ENCODE assay signal across 8 cellular contexts in genomic region chr15:98648654-98649537, GRCh38. TPM values are rescaled to one million over a fixed set of nuclear protein-coding genes. Genes with fewer than 3 reads are reported as not detected.
DNase-seq lines count a peak whose midpoint lies in the region; ATAC-seq and TF ChIP-seq lines count a peak whose summit lies in the region.

No MANE protein-coding gene starts in this region.

- H3K27ac ChIP-seq in stomach smooth muscle (ENCODE audit: low read length) = peak overlapping the region; percentile 77

- H3K27me3 Mint-ChIP-seq in activated CD4-positive, alpha-beta memory T cell treated with anti-CD3 and anti-CD28 coated beads, Interleukin-2, amount 10 ng/mL, durations not matched to agents 7 days and 5 days = peaks cover 55% of the 10 kb centered on the region
- H3K27me3 Mint-ChIP-seq in endothelial cell (ENCODE audit: unreplicated experiment) (peaks cover 14% of the 10 kb centered on the region), mesothelial cell of epicardium (ENCODE audit: low read depth) (peaks cover 8% of the 10 kb centered on the region)

- CTCF ChIA-PET in activated CD4-positive, alpha-beta memory T cell treated with anti-CD3 and anti-CD28 coated beads, Interleukin-2, amount 10 ng/mL, durations not matched to agents 7 days and 5 days (lab: Charles Lee) = interaction anchor here (0.7 to 1.5 kb wide), 3 partner anchors 19 to 367 kb away, joined by 3 read pairs; no protein-coding TSS in a partner anchor

- H3K9me3 ChIP-seq in stomach smooth muscle (ENCODE audit: control insufficient read depth in 2 of 2, low read length in 2 of 2) = no peaks in the 10 kb centered on the region

- peak overlapping the region; percentile 76 to 89 for H3K9ac ChIP-seq in stomach smooth muscle (ENCODE audit: low read length in 2 of 2)

- H3K4me1 Mint-ChIP-seq in activated CD4-positive, alpha-beta memory T cell treated with anti-CD3 and anti-CD28 coated beads, Interleukin-2, amount 10 ng/mL, durations not matched to agents 7 days and 5 days = peaks cover 26% of the 10 kb centered on the region
- H3K4me1 Mint-ChIP-seq in endothelial cell (ENCODE audit: unreplicated experiment) (peaks cover 30% of the 10 kb centered on the region), mesothelial cell of epicardium (peaks cover 31% of the 10 kb centered on the region)

- peak overlapping the region; percentile 69 for H3K27ac Mint-ChIP-seq in activated CD4-positive, alpha-beta memory T cell treated with anti-CD3 and anti-CD28 coated beads, Interleukin-2, amount 10 ng/mL, durations not matched to agents 7 days and 5 days
- H3K27ac Mint-ChIP-seq in endothelial cell (ENCODE audit: unreplicated experiment) = no peak overlapping the region
- peak overlapping the region; percentile 95 for H3K27ac Mint-ChIP-seq in mesothelial cell of epicardium

- H3K36me3 Mint-ChIP-seq in activated CD4-positive, alpha-beta memory T cell treated with anti-CD3 and anti-CD28 coated beads, Interleukin-2, amount 10 ng/mL, durations not matched to agents 7 days and 5 days (ENCODE audit: low read depth) = peaks cover 10% of the 10 kb centered on the region
- H3K36me3 Mint-ChIP-seq in endothelial cell (ENCODE audit: low read depth, unreplicated experiment) = peaks cover 7% of the 10 kb centered on the region
- no peaks in the 10 kb centered on the region for H3K36me3 Mint-ChIP-seq in mesothelial cell of epicardium

- H3K4me3 Mint-ChIP-seq in activated CD4-positive, alpha-beta memory T cell treated with anti-CD3 and anti-CD28 coated beads, Interleukin-2, amount 10 ng/mL, durations not matched to agents 7 days and 5 days = peak overlapping the region; percentile 80
- H3K4me3 Mint-ChIP-seq in endothelial cell (ENCODE audit: unreplicated experiment) (peak overlapping the region; percentile 91), mesothelial cell of epicardium (peak overlapping the region; percentile 95)

- H3K27me3 ChIP-seq in stomach smooth muscle (ENCODE audit: control insufficient read depth in 1 of 2, insufficient read depth in 2 of 2, low read length in 2 of 2) = no peaks in the 10 kb centered on the region

- H3K4me3 ChIP-seq in GM08714 (ENCODE audit: low read length) (peak overlapping the region; percentile 65), stomach smooth muscle (ENCODE audit: low read length in 2 of 2) (peak overlapping the region; percentile 89 to 96)

- ATAC-seq in GM21825 (IDR thresholded peaks at IDR 0.05; ENCODE audit: unreplicated experiment) = peak; percentile 21

- TF ChIP-seq CTCF in LNCAP (IDR thresholded peaks at IDR 0.05) (peak; percentile 17; the same call in 1 of the 2 replicates), endothelial cell (IDR thresholded peaks at IDR 0.05; ENCODE audit: unreplicated experiment) (no peak), mesothelial cell of epicardium (IDR thresholded peaks at IDR 0.05; ENCODE audit: unreplicated experiment) (no peak)

- H3K4me1 ChIP-seq in stomach smooth muscle (ENCODE audit: control insufficient read depth, insufficient read depth, low read length) = peaks cover 14% of the 10 kb centered on the region

- no peaks in the 10 kb centered on the region for H3K9me3 Mint-ChIP-seq in activated CD4-positive, alpha-beta memory T cell treated with anti-CD3 and anti-CD28 coated beads, Interleukin-2, amount 10 ng/mL, durations not matched to agents 7 days and 5 days
- no peaks in the 10 kb centered on the region for H3K9me3 Mint-ChIP-seq in endothelial cell (ENCODE audit: unreplicated experiment)
- H3K9me3 Mint-ChIP-seq in mesothelial cell of epicardium = no peaks in the 10 kb centered on the region

- no peaks in the 10 kb centered on the region for H3K36me3 ChIP-seq in stomach smooth muscle (ENCODE audit: control insufficient read depth in 2 of 2, insufficient read depth in 2 of 2, low read length in 2 of 2)

- peak; percentile 30 for DNase-seq in activated CD4-positive, alpha-beta memory T cell treated with anti-CD3 and anti-CD28 coated beads, Interleukin-2, amount 10 ng/mL, durations not matched to agents 7 days and 5 days
- DNase-seq in endothelial cell (ENCODE audit: low spot score) (peak; percentile 49), mesothelial cell of epicardium (ENCODE audit: low spot score in 2 of 2, unreplicated experiment in 2 of 2) (peak in 1 of 2 experiments; percentile 60), NCI-H1105 treated with DMSO at 0.1 percent for 48 hours (lab: John Stamatoyannopoulos, UW) (no peak)

- POLR2A ChIA-PET in activated CD4-positive, alpha-beta memory T cell treated with anti-CD3 and anti-CD28 coated beads, Interleukin-2, amount 10 ng/mL, durations not matched to agents 7 days and 5 days (lab: Charles Lee) = interaction anchor here (0.6 to 0.7 kb wide), 4 partner anchors 155 to 236 kb away, joined by 3 read pairs; no protein-coding TSS in a partner anchor

RNA-seq across cellular contexts. Expression of gene IGF1R, which starts 0.6 kb away (rescaled TPM):
- total RNA-seq in activated CD4-positive, alpha-beta memory T cell treated with anti-CD3 and anti-CD28 coated beads, Interleukin-2, amount 10 ng/mL, durations not matched to agents 7 days and 5 days = 1 to 10 TPM; 7.1 to 7.7 TPM
- total RNA-seq in endothelial cell (ENCODE audit: unreplicated experiment) = 131 TPM
- total RNA-seq in mesothelial cell of epicardium = 110 to 113 TPM (median 113 TPM) in 3 replicates

Comparison
In these comparisons a context has a peak if more than half of its experiments do, and no peak if none do; other contexts are left out.
1. RNA of gene IGF1R, which starts 0.6 kb away (total RNA-seq): 131 TPM in endothelial cell (single experiment) and 110 to 113 TPM in mesothelial cell of epicardium; 7.1 to 7.7 TPM in activated CD4-positive, alpha-beta memory T cell treated with anti-CD3 and anti-CD28 coated beads, Interleukin-2, amount 10 ng/mL, durations not matched to agents 7 days and 5 days; every median in the first group is over 10 times any median in the second.
2. Peak in every context shown above with its lines, with median percentiles within 50 percentile points of each other: H3K4me3 Mint-ChIP-seq.